In the genomic region with DNA sequence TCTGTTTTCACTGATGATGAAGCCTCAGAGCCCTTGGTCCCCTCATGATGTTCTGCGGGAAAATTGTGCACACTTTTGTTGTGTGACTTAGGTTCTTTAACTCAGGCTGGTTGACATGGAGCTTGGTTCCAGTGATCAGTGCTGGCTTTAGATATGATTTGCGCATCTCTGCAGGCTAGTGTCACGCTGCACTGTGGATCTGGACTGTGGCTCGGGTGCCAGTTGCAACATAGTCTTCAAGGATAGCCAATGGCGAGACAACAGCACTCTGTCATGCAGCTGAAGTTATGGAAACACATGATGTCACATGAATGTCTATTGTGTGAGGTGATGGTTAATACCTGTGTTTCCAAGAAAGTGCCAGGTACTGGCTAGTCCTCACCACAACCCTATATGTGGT, we compare ENCODE assay signal across 1 cellular context.
TF ChIP-seq lines count a peak whose summit lies in the region.

No MANE protein-coding gene starts in this region.

TF ChIP-seq in IMR-90, 13 proteins besides CTCF, POLR2A, EP300 and RAD21 (continued from another document):
- TF ChIP-seq, protein P1, sequence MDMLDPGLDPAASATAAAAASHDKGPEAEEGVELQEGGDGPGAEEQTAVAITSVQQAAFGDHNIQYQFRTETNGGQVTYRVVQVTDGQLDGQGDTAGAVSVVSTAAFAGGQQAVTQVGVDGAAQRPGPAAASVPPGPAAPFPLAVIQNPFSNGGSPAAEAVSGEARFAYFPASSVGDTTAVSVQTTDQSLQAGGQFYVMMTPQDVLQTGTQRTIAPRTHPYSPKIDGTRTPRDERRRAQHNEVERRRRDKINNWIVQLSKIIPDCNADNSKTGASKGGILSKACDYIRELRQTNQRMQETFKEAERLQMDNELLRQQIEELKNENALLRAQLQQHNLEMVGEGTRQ (IDR thresholded peaks at IDR 0.05; ENCODE audit: low read depth, low read length): no peak
- TF ChIP-seq SMC3 (IDR thresholded peaks at IDR 0.05; ENCODE audit: low read depth, low read length) (no peak), ELK1 (IDR thresholded peaks at IDR 0.05; ENCODE audit: borderline replicate concordance, low read depth, low read length) (no peak), BHLHE40 (IDR thresholded peaks at IDR 0.05; ENCODE audit: low read depth, low read length) (no peak), MAFK (IDR thresholded peaks at IDR 0.05; ENCODE audit: low read depth, low read length) (no peak), FOS (IDR thresholded peaks at IDR 0.05; ENCODE audit: low read depth, low read length) (no peak), NFE2L2 (IDR thresholded peaks at IDR 0.05; ENCODE audit: low read depth, low read length) (no peak)
